12 cellular contexts compared by ENCODE assay signal in genomic region chr2:226754821-226755536, GRCh38. TPM values are rescaled to one million over a fixed set of nuclear protein-coding genes. Genes with fewer than 3 reads are reported as not detected.
DNase-seq lines count a peak whose midpoint lies in the region; FAIRE-seq and TF ChIP-seq lines count a peak whose summit lies in the region.
"Had no signal": no experiment of that assay in that cellular context is flagged by ENCODE, and none has a peak within 500 bp of the region (broad histone marks: within the 10 kb centered on the region; RNA-seq: fewer than 3 reads in every experiment).

No MANE protein-coding gene starts in this region.

- TF ChIP-seq POLR2A in breast epithelium (IDR thresholded peaks at IDR 0.05), result no peak

- H2AFZ ChIP-seq in keratinocyte (ENCODE audit: control insufficient read depth, low read length), result no peak overlapping the region

- peaks cover 70% of the 10 kb centered on the region for H3K4me1 Mint-ChIP-seq in HFFc6 (ENCODE audit: low read depth)
- peaks cover 3% of the 10 kb centered on the region for H3K4me1 Mint-ChIP-seq in activated CD4-positive, alpha-beta memory T cell treated with anti-CD3 and anti-CD28 coated beads for 36 hours (ENCODE audit: low read depth)

- H3K27me3 ChIP-seq in breast epithelium (no peaks in the 10 kb centered on the region), keratinocyte (ENCODE audit: control insufficient read depth, extremely low read depth, insufficient read depth, low read length) (no peaks in the 10 kb centered on the region), tibial artery (no peaks in the 10 kb centered on the region)

- no peaks in the 10 kb centered on the region for H3K9me3 Mint-ChIP-seq in HFFc6
- H3K9me3 Mint-ChIP-seq in activated CD4-positive, alpha-beta memory T cell treated with anti-CD3 and anti-CD28 coated beads for 36 hours, result no peaks in the 10 kb centered on the region
- H3K9me3 Mint-ChIP-seq: stimulated activated naive CD8-positive, alpha-beta T cell treated with anti-CD3 and anti-CD28 coated beads, Interleukin-15, Interleukin-2, amounts not matched to agents 100 ng/mL and 50 ng/mL, for 24 hours had no signal

- intact Hi-C loops in breast epithelium (cut with DNase I; ENCODE audit: low total_unique reads) (no loop called here), tibial artery (cut with DNase I; ENCODE audit: low total_unique reads) (no loop called here)
- intact Hi-C loops in activated CD4-positive, alpha-beta memory T cell treated with anti-CD3 and anti-CD28 coated beads for 36 hours (cut with micrococcal nuclease), result no loop called here

- no peaks in the 10 kb centered on the region for H3K9me1 ChIP-seq in keratinocyte (ENCODE audit: control insufficient read depth, extremely low read depth, insufficient read depth, low read length)

- no peak for FAIRE-seq in keratinocyte (lab: Jason Lieb, UNC)

- CTCF ChIA-PET in activated CD4-positive, alpha-beta memory T cell treated with anti-CD3 and anti-CD28 coated beads for 36 hours (lab: Charles Lee), result interaction anchor here (1.2 kb wide), 1 partner anchor 45 kb away, joined by 3 read pairs; no protein-coding TSS in a partner anchor

- no peaks in the 10 kb centered on the region; the same call in 1 of the 2 replicates for H3K27me3 Mint-ChIP-seq in HFFc6 (ENCODE audit: insufficient read depth)
- peaks cover 2% of the 10 kb centered on the region for H3K27me3 Mint-ChIP-seq in activated CD4-positive, alpha-beta memory T cell treated with anti-CD3 and anti-CD28 coated beads for 36 hours
- H3K27me3 Mint-ChIP-seq: progenitor cell of endocrine pancreas; stimulated activated naive CD8-positive, alpha-beta T cell treated with anti-CD3 and anti-CD28 coated beads, Interleukin-15, Interleukin-2, amounts not matched to agents 100 ng/mL and 50 ng/mL, for 24 hours had no signal

- H3K27ac ChIP-seq in breast epithelium, result peak overlapping the region; percentile 41 to 72
- peak overlapping the region; percentile 93 for H3K27ac ChIP-seq in keratinocyte (ENCODE audit: control insufficient read depth, insufficient read depth, low read length)
- H3K27ac ChIP-seq in tibial artery, result peak overlapping the region; percentile 55 to 56

- no peaks in the 10 kb centered on the region for H3K36me3 ChIP-seq in breast epithelium
- H3K36me3 ChIP-seq in keratinocyte (ENCODE audit: control insufficient read depth in 2 of 2, extremely low read depth in 1 of 2, insufficient read depth in 2 of 2, low read length in 2 of 2), result no peaks in the 10 kb centered on the region
- H3K36me3 ChIP-seq in tibial artery, result no peaks in the 10 kb centered on the region

- H3K4me1 ChIP-seq in breast epithelium (peaks cover 0 to 7% of the 10 kb centered on the region in 2 donors), keratinocyte (ENCODE audit: control insufficient read depth, extremely low read depth, insufficient read depth, low read length) (peaks cover 36% of the 10 kb centered on the region), tibial artery (peaks cover 4 to 44% (median 24%) of the 10 kb centered on the region in 4 donors)

- H3K36me3 Mint-ChIP-seq in HFFc6 (ENCODE audit: low read depth), result peaks cover 20% of the 10 kb centered on the region
- no peaks in the 10 kb centered on the region for H3K36me3 Mint-ChIP-seq in activated CD4-positive, alpha-beta memory T cell treated with anti-CD3 and anti-CD28 coated beads for 36 hours

- H3K79me2 ChIP-seq in keratinocyte (ENCODE audit: control insufficient read depth, insufficient read depth, low read length), result peaks cover 58% of the 10 kb centered on the region

- no peaks in the 10 kb centered on the region for H4K20me1 ChIP-seq in keratinocyte (ENCODE audit: control insufficient read depth, extremely low read depth, insufficient read depth, low read length)

- H3K4me3 ChIP-seq in breast epithelium (no peak overlapping the region), keratinocyte (ENCODE audit: control insufficient read depth in 2 of 3, extremely low read depth in 1 of 3, insufficient read depth in 2 of 3, low read depth in 1 of 3, low read length in 3 of 3) (no peak overlapping the region), tibial artery (no peak overlapping the region)

- POLR2A ChIA-PET in activated CD4-positive, alpha-beta memory T cell treated with anti-CD3 and anti-CD28 coated beads for 36 hours (lab: Charles Lee), result no interaction called here

- TF ChIP-seq CTCF in HFFc6 (IDR thresholded peaks at IDR 0.05), result no peak
- TF ChIP-seq CTCF in breast epithelium (IDR thresholded peaks at IDR 0.05), result no peak
- no peak for TF ChIP-seq CTCF in keratinocyte (optimal IDR thresholded peaks at IDR 0.05 in 1 of 3, IDR thresholded peaks at IDR 0.05 in 1 of 3, conservative IDR thresholded peaks at IDR 0.05 in 1 of 3; ENCODE audit: extremely low read depth in 1 of 3, insufficient read depth in 2 of 3, low read length in 3 of 3)
- TF ChIP-seq CTCF in tibial artery (IDR thresholded peaks at IDR 0.05), result no peak

- dilution Hi-C loops in keratinocyte (cut with MboI; ENCODE audit: extremely low pct_ligation_motif_present, low sequenced_read_pairs), result no loop called here

- no peaks in the 10 kb centered on the region for H3K9me3 ChIP-seq in breast epithelium
- H3K9me3 ChIP-seq in keratinocyte (ENCODE audit: control insufficient read depth, low read depth, low read length), result no peaks in the 10 kb centered on the region
- no peaks in the 10 kb centered on the region for H3K9me3 ChIP-seq in tibial artery

- no peak for DNase-seq in HFFc6
- DNase-seq in breast epithelium (ENCODE audit: low spot score in 2 of 2), result no peak
- no peak for DNase-seq in keratinocyte (ENCODE audit: low read depth, low spot score)
- no peak for DNase-seq in tibial artery
- DNase-seq in NCI-H2081 (lab: John Stamatoyannopoulos, UW), result no peak
- DNase-seq in activated CD4-positive, alpha-beta memory T cell treated with anti-CD3 and anti-CD28 coated beads for 36 hours, result no peak
- no peak for DNase-seq in superior temporal gyrus (ENCODE audit: extremely low spot score)
- DNase-seq: mesendoderm, NCI-H1417 treated with DMSO at 0.1 percent for 48 hours, NCI-H82 had no signal

- H3K27ac Mint-ChIP-seq in HFFc6, result peak overlapping the region; percentile 64
- H3K27ac Mint-ChIP-seq in activated CD4-positive, alpha-beta memory T cell treated with anti-CD3 and anti-CD28 coated beads for 36 hours, result no peak overlapping the region
- H3K27ac Mint-ChIP-seq: progenitor cell of endocrine pancreas; stimulated activated naive CD8-positive, alpha-beta T cell treated with anti-CD3 and anti-CD28 coated beads, Interleukin-15, Interleukin-2, amounts not matched to agents 100 ng/mL and 50 ng/mL, for 24 hours had no signal

- H3K9ac ChIP-seq in keratinocyte (ENCODE audit: control insufficient read depth, extremely low read depth, insufficient read depth, low read length), result peak overlapping the region; percentile 77

- peak overlapping the region; percentile 53 for H3K4me3 Mint-ChIP-seq in HFFc6
- no peak overlapping the region for H3K4me3 Mint-ChIP-seq in activated CD4-positive, alpha-beta memory T cell treated with anti-CD3 and anti-CD28 coated beads for 36 hours
- H3K4me3 Mint-ChIP-seq: stimulated activated naive CD8-positive, alpha-beta T cell treated with anti-CD3 and anti-CD28 coated beads, Interleukin-15, Interleukin-2, amounts not matched to agents 100 ng/mL and 50 ng/mL, for 24 hours had no signal

- no peak overlapping the region for H3K4me2 ChIP-seq in keratinocyte (ENCODE audit: control insufficient read depth, extremely low read depth, insufficient read depth, low read depth, low read length)

RNA-seq across cellular contexts. Expression of gene IRS1, which starts 44.6 kb away (rescaled TPM):
- 10 to 100 TPM; 37.4 to 49.9 (median 44.4) TPM for total RNA-seq in HFFc6 (2021; fragmentation: NEBNext Ultra II Directional; extraction: Animal tissue kit (Norgen Biotek cat#: 25700))
- total RNA-seq in breast epithelium, result 10 to 100 TPM; 18.4 to 48.3 (median 22.3) TPM
- polyA plus RNA-seq in keratinocyte, result 10.1 to 15.8 TPM (median 11.2 TPM) in 3 replicates
- 3.1 TPM for polyA plus RNA-seq in keratinocyte (2011; ENCODE audit: low read depth)
- 8.4 and 12.5 TPM in 2 replicates for polyA plus RNA-seq in keratinocyte (2011; cell fraction: cytosol; rRNA removed)
- polyA plus RNA-seq in keratinocyte (2011; cell fraction: nucleus; rRNA removed), result 21.1 and 26.0 TPM in 2 replicates
- polyA plus RNA-seq in keratinocyte (2012; ENCODE audit: low replicate concordance), result 4.4 and 14.4 TPM in 2 replicates
- polyA minus RNA-seq in keratinocyte, result 15.8 to 35.1 TPM (median 21.6 TPM) in 3 replicates
- 34.7 TPM for polyA minus RNA-seq in keratinocyte (2011; cell fraction: cytosol; rRNA and poly(A)+ RNA removed)
- 38.6 and 48.2 TPM in 2 replicates for polyA minus RNA-seq in keratinocyte (2011; cell fraction: nucleus; rRNA and poly(A)+ RNA removed)
- 1 to 10 TPM; 2.0 to 2.1 TPM for total RNA-seq in activated CD4-positive, alpha-beta memory T cell treated with anti-CD3 and anti-CD28 coated beads for 36 hours

Comparison
In these comparisons a context has a peak if more than half of its experiments do, and no peak if none do; other contexts are left out.
1. RNA of gene IRS1, which starts 44.6 kb away (total RNA-seq): 37.4 to 49.9 TPM in HFFc6 and 18.4 to 48.3 TPM in breast epithelium; 2.0 to 2.1 TPM in activated CD4-positive, alpha-beta memory T cell treated with anti-CD3 and anti-CD28 coated beads for 36 hours; every median in the first group is over 4 times any median in the second.
2. Peak in every context shown above with its lines, with median percentiles within 50 percentile points of each other: H3K27ac ChIP-seq.